In genomic region chr7:2478800-2479199, GRCh38 we compare ENCODE assay signal across 1 cellular context.
TF ChIP-seq lines count a peak whose summit lies in the region.

No MANE protein-coding gene starts in this region.

TF ChIP-seq in SK-N-SH treated with all-trans-retinoic acid at 6 μM for 48 hours, 23 proteins besides CTCF, POLR2A, EP300 and RAD21 (continued from another document):
- no peak for TF ChIP-seq RARB (CRISPR knock-in tag; IDR thresholded peaks at IDR 0.05)
- no peak for TF ChIP-seq OSR1 (CRISPR knock-in tag; IDR thresholded peaks at IDR 0.05)
- no peak for TF ChIP-seq ZFP3 (CRISPR knock-in tag; IDR thresholded peaks at IDR 0.05)
- TF ChIP-seq CSRNP3 (CRISPR knock-in tag; IDR thresholded peaks at IDR 0.05), result no peak
- no peak for TF ChIP-seq GLIS3 (CRISPR knock-in tag; IDR thresholded peaks at IDR 0.05)
